In genomic region chr4:42339935-42340406, GRCh38 we compare ENCODE assay signal across 14 cellular contexts. TPM values are rescaled to one million over a fixed set of nuclear protein-coding genes. Genes with fewer than 3 reads are reported as not detected.
DNase-seq lines count a peak whose midpoint lies in the region; ATAC-seq and TF ChIP-seq lines count a peak whose summit lies in the region.
"Had no signal": no experiment of that assay in that cellular context is flagged by ENCODE, and none has a peak within 500 bp of the region (broad histone marks: within the 10 kb centered on the region; RNA-seq: fewer than 3 reads in every experiment).

No MANE protein-coding gene starts in this region.

- no peak for TF ChIP-seq CTCF in astrocyte of the spinal cord (IDR thresholded peaks at IDR 0.05; ENCODE audit: low read depth, low read length)

- H3K36me3 ChIP-seq in neuronal stem cell (replicated peaks in 1 of 2; ENCODE audit: control insufficient read depth in 2 of 2, insufficient read depth in 2 of 2, low read length in 2 of 2) = no peaks in the 10 kb centered on the region

- no peak overlapping the region for H2BK120ac ChIP-seq in neuronal stem cell (ENCODE audit: low read depth, low read length)

- no peak overlapping the region for H2AK5ac ChIP-seq in neuronal stem cell (ENCODE audit: low read depth, low read length)

- H3K79me1 ChIP-seq in neuronal stem cell (ENCODE audit: low read depth, low read length) = no peaks in the 10 kb centered on the region

- H3K14ac ChIP-seq in neuronal stem cell (ENCODE audit: low read length) = no peak overlapping the region

- no peak overlapping the region for H4K91ac ChIP-seq in neuronal stem cell (ENCODE audit: low read depth, low read length, poor library complexity)

- ATAC-seq in left ventricle myocardium superior (peak; percentile 96), GM18498 (IDR thresholded peaks at IDR 0.05; ENCODE audit: unreplicated experiment) (no peak), GM18519 (IDR thresholded peaks at IDR 0.05; ENCODE audit: low FRiP score, unreplicated experiment) (no peak)

- no peak overlapping the region for H2BK5ac ChIP-seq in neuronal stem cell (ENCODE audit: low read length)

- H4K8ac ChIP-seq in neuronal stem cell (ENCODE audit: low read depth, low read length) = no peak overlapping the region

- no peaks in the 10 kb centered on the region for H3K9me3 ChIP-seq in neuronal stem cell (replicated peaks in 1 of 2; ENCODE audit: control insufficient read depth in 2 of 2, insufficient read depth in 1 of 2, low read depth in 1 of 2, low read length in 2 of 2)

- H3K4me2 ChIP-seq in neuronal stem cell (ENCODE audit: insufficient read depth, low read length, poor library complexity, severe bottlenecking) = no peak overlapping the region

- WGBS in neuronal stem cell (ENCODE audit: extremely low coverage in 2 of 2, insufficient read length in 2 of 2, insufficient replicate concordance in 1 of 2), 2 donors = no CpG with 5 or more reads among the region's 7 CpGs

- H3K4me1 ChIP-seq in neuronal stem cell (ENCODE audit: control insufficient read depth in 2 of 2, insufficient read depth in 1 of 2, low read depth in 1 of 2, low read length in 2 of 2) = no peaks in the 10 kb centered on the region

- peaks cover 0 to 5% (median 0%) of the 10 kb centered on the region in 3 experiments for H3K27me3 ChIP-seq in neuronal stem cell (ENCODE audit: control insufficient read depth in 3 of 3, insufficient read depth in 3 of 3, low read depth in 1 of 3, low read length in 3 of 3)

- H3K27ac ChIP-seq in neuronal stem cell (replicated peaks; ENCODE audit: low read length) = no peak overlapping the region
- H3K27ac ChIP-seq: SK-N-MC had no signal

- in situ Hi-C loops in astrocyte of the spinal cord (cut with HindIII; ENCODE audit: low sequenced_read_pairs) = no loop called here

- no peak overlapping the region for H2BK12ac ChIP-seq in neuronal stem cell (ENCODE audit: low read length)

- peak overlapping the region; percentile 18 for H2AFZ ChIP-seq in neuronal stem cell (ENCODE audit: low read length)

- H3K4ac ChIP-seq in neuronal stem cell (ENCODE audit: low read length) = no peak overlapping the region

- peak overlapping the region; percentile 4 for H3K9ac ChIP-seq in neuronal stem cell (ENCODE audit: low read depth, low read length, poor library complexity)

- intact Hi-C loops in left ventricle myocardium superior (cut with micrococcal nuclease) = no loop called here
- intact Hi-C loops in head of caudate nucleus (cut with DNase I) = no loop called here

- H3K23ac ChIP-seq in neuronal stem cell (ENCODE audit: low read depth, low read length, poor library complexity) = no peak overlapping the region

- no peak overlapping the region for H2BK15ac ChIP-seq in neuronal stem cell (ENCODE audit: low read length)

- H3K4me3 ChIP-seq in astrocyte of the spinal cord (ENCODE audit: low read depth, low read length) (no peak overlapping the region), neuronal stem cell (ENCODE audit: low read length in 2 of 2) (no peak overlapping the region)
- H3K4me3 ChIP-seq: SK-N-MC had no signal

- DNase-seq in ELF-1 (ENCODE audit: low read depth, low spot score) = peak; percentile 38
- DNase-seq in astrocyte of the spinal cord (ENCODE audit: low read depth, low spot score) = peak; percentile 57
- DNase-seq in left ventricle myocardium superior = peak; percentile 71
- no peak for DNase-seq in neuronal stem cell (ENCODE audit: low spot score)
- DNase-seq in mesenteric fat pad (ENCODE audit: low spot score) = no peak
- no peak for DNase-seq in head of caudate nucleus
- DNase-seq: activated CD4-positive, CD25-positive, alpha-beta regulatory T cell treated with anti-CD3 and anti-CD28 coated beads, Interleukin-2, amount 50 U/mL, for 72 hours; amygdala; HCEC 1CT; NCI-H1436; NCI-H82 had no signal

- H3K18ac ChIP-seq in neuronal stem cell (ENCODE audit: low read length) = no peak overlapping the region

RNA-seq across cellular contexts. Expression of gene SHISA3, which starts 57.3 kb away (rescaled TPM):
- total RNA-seq in left ventricle myocardium superior (5.4 TPM), mesenteric fat pad (0.48 TPM)
- 0.07 TPM for polyA plus RNA-seq in neuronal stem cell (2013, experiment 1 of 2)
- 0.12 TPM for polyA plus RNA-seq in neuronal stem cell (2013, experiment 2 of 2)

Comparison
In these comparisons a context has a peak if more than half of its experiments do, and no peak if none do; other contexts are left out.
1. DNase-seq: peak in ELF-1 (single experiment), astrocyte of the spinal cord (single experiment) and left ventricle myocardium superior (single experiment); none in neuronal stem cell (single experiment), mesenteric fat pad (single experiment) and head of caudate nucleus (0 of 42).